In genomic region chr17:18928726-18929125, GRCh38 we compare ENCODE assay signal across 18 cellular contexts. TPM values are rescaled to one million over a fixed set of nuclear protein-coding genes. Genes with fewer than 3 reads are reported as not detected.
DNase-seq lines count a peak whose midpoint lies in the region; ATAC-seq and TF ChIP-seq lines count a peak whose summit lies in the region.
"Had no signal": no experiment of that assay in that cellular context is flagged by ENCODE, and none has a peak within 500 bp of the region (broad histone marks: within the 10 kb centered on the region; RNA-seq: fewer than 3 reads in every experiment).

No MANE protein-coding gene starts in this region.

- H2BK15ac ChIP-seq in mesendoderm (replicated peaks; ENCODE audit: low read depth) = no peak overlapping the region

- H3K4me1 ChIP-seq in OCI-LY1 (ENCODE audit: insufficient read depth, low read length, severe bottlenecking) (peaks cover 12% of the 10 kb centered on the region), mesendoderm (ENCODE audit: control insufficient read depth, low read depth, low read length) (no peaks in the 10 kb centered on the region)
- H3K4me1 ChIP-seq: SJSA1 had no signal

- DNase-seq in GM12865 (ENCODE audit: low read depth) = peak; percentile 49
- DNase-seq in H7 = peak; percentile 39
- DNase-seq in mesendoderm = peak; percentile 24
- no peak for DNase-seq in SKM-1 (lab: John Stamatoyannopoulos, UW; ENCODE audit: unreplicated experiment)
- no peak for DNase-seq in RPMI8226
- DNase-seq: DMS79, HCEC 1CT, KG1, NCI-H1417 treated with DMSO at 0.1 percent for 48 hours, NCI-H187 treated with DMSO at 0.1 percent for 48 hours, NCI-H226, NCI-H524, NCI-H82 had no signal

- no peaks in the 10 kb centered on the region for H3K9me2 ChIP-seq in OCI-LY1 (ENCODE audit: low read depth, low read length)

- no peak overlapping the region for H3K18ac ChIP-seq in mesendoderm (ENCODE audit: low read length)

- H4K8ac ChIP-seq in mesendoderm (ENCODE audit: low read depth, low read length) = no peak overlapping the region

- no peak overlapping the region for H3K4me2 ChIP-seq in OCI-LY1 (ENCODE audit: low read length)
- no peak overlapping the region for H3K4me2 ChIP-seq in mesendoderm (ENCODE audit: low read length)
- H3K4me2 ChIP-seq: BLaER1 treated with 17β-estradiol and CSF1 and Interleukin-3, amounts not matched to agents 10 nM and 100 nM had no signal

- H3K4me3 ChIP-seq in GM12865 (ENCODE audit: low read depth, low read length) = no peak overlapping the region
- H3K4me3 ChIP-seq in H7 (ENCODE audit: insufficient read depth, low read depth, low read length) = no peak overlapping the region
- no peak overlapping the region for H3K4me3 ChIP-seq in OCI-LY1 (ENCODE audit: low read depth, low read length, poor library complexity, severe bottlenecking)
- no peak overlapping the region for H3K4me3 ChIP-seq in mesendoderm (ENCODE audit: low read length)
- H3K4me3 ChIP-seq: BLaER1 treated with 17β-estradiol and CSF1 and Interleukin-3, amounts not matched to agents 10 nM and 100 nM; SJSA1 had no signal

- no peaks in the 10 kb centered on the region for H3K79me1 ChIP-seq in mesendoderm (ENCODE audit: low read length)

- no peaks in the 10 kb centered on the region for H4K20me1 ChIP-seq in OCI-LY1 (ENCODE audit: insufficient read depth, low read length)
- H4K20me1 ChIP-seq: BLaER1 treated with 17β-estradiol and CSF1 and Interleukin-3, amounts not matched to agents 10 nM and 100 nM had no signal

- H3K27ac ChIP-seq in OCI-LY1 (ENCODE audit: low read depth, low read length, poor library complexity, severe bottlenecking) = no peak overlapping the region
- H3K27ac ChIP-seq in mesendoderm (ENCODE audit: low read depth, low read length) = no peak overlapping the region
- H3K27ac ChIP-seq: BLaER1 treated with 17β-estradiol and CSF1 and Interleukin-3, amounts not matched to agents 10 nM and 100 nM; SJSA1 had no signal

- H3K56ac ChIP-seq in mesendoderm (ENCODE audit: low read length) = no peak overlapping the region

- no peak overlapping the region for H2AK5ac ChIP-seq in mesendoderm (ENCODE audit: low read length)

- no peak overlapping the region for H4K5ac ChIP-seq in mesendoderm (ENCODE audit: low read length)

- no peak for ATAC-seq in SK-N-SH treated with all-trans-retinoic acid at 6 μM for 48 hours
- ATAC-seq: Panc1 had no signal

- peaks cover 5% of the 10 kb centered on the region for H3K36me3 ChIP-seq in H7 (replicated peaks; ENCODE audit: control insufficient read depth, insufficient read depth, low read length)
- peaks cover 56% of the 10 kb centered on the region for H3K36me3 ChIP-seq in OCI-LY1 (ENCODE audit: insufficient read depth, low read length)
- H3K36me3 ChIP-seq in mesendoderm (ENCODE audit: control insufficient read depth, insufficient read depth, low read length) = peaks cover 5% of the 10 kb centered on the region

- peak; percentile 27 for TF ChIP-seq CTCF in GM12865 (IDR thresholded peaks at IDR 0.05; ENCODE audit: insufficient read depth, low read depth, low read length, missing control alignments)
- TF ChIP-seq CTCF in OCI-LY1 (IDR thresholded peaks at IDR 0.05; ENCODE audit: low read length) = peak; percentile 66

- H3K9ac ChIP-seq in OCI-LY1 (ENCODE audit: low read length) (no peak overlapping the region), mesendoderm (ENCODE audit: low read length) (no peak overlapping the region)
- H3K9ac ChIP-seq: BLaER1 treated with 17β-estradiol and CSF1 and Interleukin-3, amounts not matched to agents 10 nM and 100 nM had no signal

- H2AFZ ChIP-seq in OCI-LY1 (ENCODE audit: low read length) = no peak overlapping the region

- H2BK120ac ChIP-seq in mesendoderm (ENCODE audit: low read depth, low read length) = no peak overlapping the region

- H3K23ac ChIP-seq in mesendoderm (ENCODE audit: low read length) = no peak overlapping the region

- H3K79me2 ChIP-seq in OCI-LY1 (ENCODE audit: insufficient read depth, low read length) (no peaks in the 10 kb centered on the region), mesendoderm (ENCODE audit: control insufficient read depth, insufficient read depth, low read length) (no peaks in the 10 kb centered on the region)

- H3K9me3 ChIP-seq in OCI-LY1 (ENCODE audit: low read length) = no peaks in the 10 kb centered on the region
- H3K9me3 ChIP-seq: BLaER1 treated with 17β-estradiol and CSF1 and Interleukin-3, amounts not matched to agents 10 nM and 100 nM; SJSA1 had no signal

- WGBS in mesendoderm (ENCODE audit: extremely low coverage, insufficient coverage, low lambda C conversion rate) = no CpG with 5 or more reads among the region's 6 CpGs

- H3K4ac ChIP-seq in mesendoderm (ENCODE audit: low read depth, low read length) = no peak overlapping the region

- no peak overlapping the region for H2BK5ac ChIP-seq in mesendoderm (ENCODE audit: low read length)

- no peaks in the 10 kb centered on the region for H3F3A ChIP-seq in OCI-LY1 (ENCODE audit: insufficient read depth, low read length)

- H3K27me3 ChIP-seq in H7 (ENCODE audit: control insufficient read depth, insufficient read depth, low read length) = no peaks in the 10 kb centered on the region
- H3K27me3 ChIP-seq in OCI-LY1 (ENCODE audit: insufficient read depth, low read length) = no peaks in the 10 kb centered on the region
- no peaks in the 10 kb centered on the region for H3K27me3 ChIP-seq in mesendoderm (ENCODE audit: insufficient read depth, low read length, poor library complexity)
- H3K27me3 ChIP-seq: BLaER1 treated with 17β-estradiol and CSF1 and Interleukin-3, amounts not matched to agents 10 nM and 100 nM; SJSA1 had no signal

TF ChIP-seq in SK-N-SH treated with all-trans-retinoic acid at 6 μM for 48 hours, 23 proteins besides CTCF, POLR2A, EP300 and RAD21:
- TF ChIP-seq BACH2 (CRISPR knock-in tag; IDR thresholded peaks at IDR 0.05; ENCODE audit: borderline replicate concordance) (no peak), TCF4 (CRISPR knock-in tag; IDR thresholded peaks at IDR 0.05; ENCODE audit: borderline replicate concordance) (no peak), PATZ1 (CRISPR knock-in tag; IDR thresholded peaks at IDR 0.05; ENCODE audit: borderline replicate concordance) (no peak), ZFP30 (CRISPR knock-in tag; IDR thresholded peaks at IDR 0.05) (no peak), GLIS3 (CRISPR knock-in tag; IDR thresholded peaks at IDR 0.05) (no peak), ISL1 (CRISPR knock-in tag; IDR thresholded peaks at IDR 0.05) (no peak), ARNTL (CRISPR knock-in tag; IDR thresholded peaks at IDR 0.05; ENCODE audit: borderline replicate concordance, low read depth) (no peak), ZFP3 (CRISPR knock-in tag; IDR thresholded peaks at IDR 0.05) (no peak), OSR1 (CRISPR knock-in tag; IDR thresholded peaks at IDR 0.05) (no peak), ZNF565 (CRISPR knock-in tag; conservative IDR thresholded peaks at IDR 0.05; ENCODE audit: low read depth) (no peak), ZNF70 (CRISPR knock-in tag; IDR thresholded peaks at IDR 0.05) (no peak)
TF ChIP-seq in SK-N-SH treated with all-trans-retinoic acid at 6 μM for 48 hours: peak in this region for 0.

RNA-seq across cellular contexts. Expression of gene SLC5A10, which starts 23.2 kb away (rescaled TPM):
- total RNA-seq in H7 (2014; rRNA removed; shearing (Covaris generic)) = not detected in 2 replicates
- 0.04 TPM for polyA plus RNA-seq in mesendoderm (2013, experiment 1 of 2)
- 0.04 TPM for polyA plus RNA-seq in mesendoderm (2013, experiment 2 of 2)

Comparison
In these comparisons a context has a peak if more than half of its experiments do, and no peak if none do; other contexts are left out.
1. DNase-seq: peak in GM12865 (single experiment), H7 (single experiment) and mesendoderm (single experiment); none in SKM-1 (single experiment) and RPMI8226 (single experiment).